In the genomic region with DNA sequence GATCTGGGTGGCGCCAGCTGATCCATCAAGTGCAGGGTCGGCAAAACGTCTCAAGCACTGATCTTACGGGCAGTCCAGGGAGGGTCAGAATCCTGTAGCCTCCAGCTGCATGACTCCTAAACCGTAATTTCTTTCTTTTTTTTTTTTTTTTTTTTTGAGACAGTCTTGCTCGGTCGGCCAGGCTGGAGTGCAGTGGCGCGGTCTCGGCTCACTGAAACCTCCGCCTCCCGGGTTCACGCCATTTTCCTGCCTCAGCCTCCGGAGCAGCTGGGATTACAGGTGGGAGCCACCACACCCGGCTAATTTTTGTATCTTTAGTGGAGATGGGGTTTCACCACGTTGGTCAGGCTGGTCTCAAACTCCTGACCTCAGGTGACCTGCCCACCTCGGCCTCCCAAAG, we compare ENCODE assay signal across 11 cellular contexts. TPM values are rescaled to one million over a fixed set of nuclear protein-coding genes. Genes with fewer than 3 reads are reported as not detected.
DNase-seq lines count a peak whose midpoint lies in the region; ATAC-seq, FAIRE-seq and TF ChIP-seq lines count a peak whose summit lies in the region.
"Not testable (repeated sequence)": the region's sequence is repeated elsewhere in the genome, so short reads cannot be mapped to it uniquely, and the experiment has no call there.
"Had no signal": no experiment of that assay in that cellular context is flagged by ENCODE, and none has a peak within 500 bp of the region (broad histone marks: within the 10 kb centered on the region; RNA-seq: fewer than 3 reads in every experiment).

No MANE protein-coding gene starts in this region.

- not testable (repeated sequence) for H3K27ac ChIP-seq in A549, lower lobe of right lung

- not testable (repeated sequence) for TF ChIP-seq EP300 in A549 (IDR thresholded peaks at IDR 0.05)

- not testable (repeated sequence) for H3K36me3 ChIP-seq in lower lobe of right lung

- not testable (repeated sequence) for H3K9me3 Mint-ChIP-seq in activated CD4-positive, alpha-beta T cell treated with anti-CD3 and anti-CD28 coated beads, Interleukin-2, amount 10 ng/mL, durations not matched to agents 24 days and 14 days; dendritic cell treated with granulocyte-macrophage colony-stimulating factor and Interleukin-4, amounts not matched to agents 40 ng/mL and 50 ng/mL, for 4 days; stimulated activated effector memory CD8-positive, alpha-beta T cell treated with anti-CD3 and anti-CD28 coated beads, Interleukin-12 subunit alpha, Interleukin-12 subunit beta, amount 100 ng/mL, for 72 hours

- H3K4me3 Mint-ChIP-seq in activated CD4-positive, alpha-beta T cell treated with anti-CD3 and anti-CD28 coated beads, Interleukin-2, amount 10 ng/mL, durations not matched to agents 24 days and 14 days; dendritic cell treated with granulocyte-macrophage colony-stimulating factor and Interleukin-4, amounts not matched to agents 40 ng/mL and 50 ng/mL, for 4 days; stimulated activated effector memory CD8-positive, alpha-beta T cell treated with anti-CD3 and anti-CD28 coated beads, Interleukin-12 subunit alpha, Interleukin-12 subunit beta, amount 100 ng/mL, for 72 hours: not testable (repeated sequence)

- CTCF ChIA-PET in A549 (lab: Yijun Ruan, JAX): interaction anchor here (1.1 to 2.1 kb wide), 4 partner anchors 10 to 60 kb away, joined by 3 to 7 read pairs (median 5); a partner anchor contains a TSS

- not testable (repeated sequence) for TF ChIP-seq CTCF in A549 (IDR thresholded peaks at IDR 0.05); lower lobe of right lung (IDR thresholded peaks at IDR 0.05)

- H3K4me1 Mint-ChIP-seq in activated CD4-positive, alpha-beta T cell treated with anti-CD3 and anti-CD28 coated beads, Interleukin-2, amount 10 ng/mL, durations not matched to agents 24 days and 14 days: not testable (repeated sequence)
- H3K4me1 Mint-ChIP-seq in dendritic cell treated with granulocyte-macrophage colony-stimulating factor and Interleukin-4, amounts not matched to agents 40 ng/mL and 50 ng/mL, for 4 days (ENCODE audit: low read depth): peaks cover 32% of the 10 kb centered on the region
- peaks cover 11% of the 10 kb centered on the region for H3K4me1 Mint-ChIP-seq in stimulated activated effector memory CD8-positive, alpha-beta T cell treated with anti-CD3 and anti-CD28 coated beads, Interleukin-12 subunit alpha, Interleukin-12 subunit beta, amount 100 ng/mL, for 72 hours

- H3K27ac Mint-ChIP-seq in activated CD4-positive, alpha-beta T cell treated with anti-CD3 and anti-CD28 coated beads, Interleukin-2, amount 10 ng/mL, durations not matched to agents 24 days and 14 days: peak overlapping the region; percentile 6
- peak overlapping the region; percentile 56 for H3K27ac Mint-ChIP-seq in dendritic cell treated with granulocyte-macrophage colony-stimulating factor and Interleukin-4, amounts not matched to agents 40 ng/mL and 50 ng/mL, for 4 days
- H3K27ac Mint-ChIP-seq in stimulated activated effector memory CD8-positive, alpha-beta T cell treated with anti-CD3 and anti-CD28 coated beads, Interleukin-12 subunit alpha, Interleukin-12 subunit beta, amount 100 ng/mL, for 72 hours: peak overlapping the region; percentile 60

- 94% methylated on average over 17 of the region's 17 CpGs for WGBS in A549 (ENCODE audit: missing lambda C conversion rate)

- not testable (repeated sequence) for H3K27me3 Mint-ChIP-seq in activated CD4-positive, alpha-beta T cell treated with anti-CD3 and anti-CD28 coated beads, Interleukin-2, amount 10 ng/mL, durations not matched to agents 24 days and 14 days; dendritic cell treated with granulocyte-macrophage colony-stimulating factor and Interleukin-4, amounts not matched to agents 40 ng/mL and 50 ng/mL, for 4 days

- not testable (repeated sequence) for H3K4me3 ChIP-seq in A549, lower lobe of right lung

- intact Hi-C loops in activated CD4-positive, alpha-beta T cell treated with anti-CD3 and anti-CD28 coated beads, Interleukin-2, amount 10 ng/mL, durations not matched to agents 24 days and 14 days (cut with micrococcal nuclease); dendritic cell treated with granulocyte-macrophage colony-stimulating factor and Interleukin-4, amounts not matched to agents 40 ng/mL and 50 ng/mL, for 4 days (cut with micrococcal nuclease); lower lobe of right lung (cut with DNase I): not testable (repeated sequence)

- H3K36me3 Mint-ChIP-seq in activated CD4-positive, alpha-beta T cell treated with anti-CD3 and anti-CD28 coated beads, Interleukin-2, amount 10 ng/mL, durations not matched to agents 24 days and 14 days (ENCODE audit: low read depth): peaks cover 35% of the 10 kb centered on the region
- H3K36me3 Mint-ChIP-seq in dendritic cell treated with granulocyte-macrophage colony-stimulating factor and Interleukin-4, amounts not matched to agents 40 ng/mL and 50 ng/mL, for 4 days (ENCODE audit: low read depth): peaks cover 30% of the 10 kb centered on the region
- H3K36me3 Mint-ChIP-seq in stimulated activated effector memory CD8-positive, alpha-beta T cell treated with anti-CD3 and anti-CD28 coated beads, Interleukin-12 subunit alpha, Interleukin-12 subunit beta, amount 100 ng/mL, for 72 hours: peaks cover 10% of the 10 kb centered on the region

- not testable (repeated sequence) for H3K27me3 ChIP-seq in lower lobe of right lung (ENCODE audit: low read depth)

- not testable (repeated sequence) for H3K4me1 ChIP-seq in A549, lower lobe of right lung

- FAIRE-seq in A549 (lab: Jason Lieb, UNC): not testable (repeated sequence)

- not testable (repeated sequence) for H3K9me3 ChIP-seq in A549, lower lobe of right lung

- H3K4me2 ChIP-seq in A549: not testable (repeated sequence)

- ATAC-seq in A549; lower lobe of right lung; stimulated activated effector memory CD8-positive, alpha-beta T cell treated with anti-CD3 and anti-CD28 coated beads, Interleukin-12 subunit alpha, Interleukin-12 subunit beta, amount 100 ng/mL, for 72 hours: not testable (repeated sequence)

- TF ChIP-seq RAD21 in A549 (conservative IDR thresholded peaks at IDR 0.05 in 1 of 2, IDR thresholded peaks at IDR 0.05 in 1 of 2): not testable (repeated sequence)

- not testable (repeated sequence) for TF ChIP-seq POLR2A in A549 (IDR thresholded peaks at IDR 0.05; ENCODE audit: low read length)

- DNase-seq in A549 (ENCODE audit: low read depth in 1 of 2, low spot score in 1 of 2); activated CD4-positive, alpha-beta T cell treated with anti-CD3 and anti-CD28 coated beads, Interleukin-2, amount 10 ng/mL, durations not matched to agents 24 days and 14 days; stimulated activated effector memory CD8-positive, alpha-beta T cell treated with anti-CD3 and anti-CD28 coated beads, Interleukin-12 subunit alpha, Interleukin-12 subunit beta, amount 100 ng/mL, for 72 hours (ENCODE audit: low spot score in 2 of 2): not testable (repeated sequence)
- DNase-seq in lower lobe of right lung: peak; percentile 19

- POLR2A ChIA-PET in A549 (lab: Yijun Ruan, JAX): interaction anchor here (2.0 kb wide), 1 partner anchor 13 kb away, joined by 7 read pairs; a partner anchor contains a TSS

RNA-seq across cellular contexts. Expression of a gene that starts 5.1 kb away (rescaled TPM):
- polyA plus RNA-seq in A549 (2011; rRNA removed): not detected in 2 replicates
- not detected in 2 replicates for polyA plus RNA-seq in A549 (2012; cell fraction: cytosol; rRNA removed)
- not detected in 2 replicates for polyA plus RNA-seq in A549 (2012; cell fraction: nucleus; rRNA removed)
- not detected in 3 replicates for polyA plus RNA-seq in A549 (2017; fragmentation: RNase III; extraction: RNeasy Plus Mini Kit Qiagen cat#74134 plus additional on column Dnase treatment)
- not detected in 2 replicates for polyA minus RNA-seq in A549 (2011; rRNA and poly(A)+ RNA removed)
- not detected in 2 replicates for total RNA-seq in activated CD4-positive, alpha-beta T cell treated with anti-CD3 and anti-CD28 coated beads, Interleukin-2, amount 10 ng/mL, durations not matched to agents 24 days and 14 days
- 0.92 TPM for total RNA-seq in lower lobe of right lung
- total RNA-seq: A172; A673; CD4-positive, alpha-beta memory T cell; CD8-positive, alpha-beta memory T cell; G401 had no signal
- polyA plus RNA-seq: AG04450; CD4-positive, alpha-beta memory T cell; CD8-positive, alpha-beta memory T cell had no signal

RNA-seq across cellular contexts. Expression of a gene that starts 12.9 kb away (rescaled TPM):
- polyA plus RNA-seq in A549 (2011; rRNA removed): 60.2 and 64.4 TPM in 2 replicates
- polyA plus RNA-seq in A549 (2012; cell fraction: cytosol; rRNA removed): 141 and 164 TPM in 2 replicates
- 186 and 187 TPM in 2 replicates for polyA plus RNA-seq in A549 (2012; cell fraction: nucleus; rRNA removed)
- 64.4 to 69.2 TPM (median 67.9 TPM) in 3 replicates for polyA plus RNA-seq in A549 (2017; fragmentation: RNase III; extraction: RNeasy Plus Mini Kit Qiagen cat#74134 plus additional on column Dnase treatment)
- 72.7 and 84.1 TPM in 2 replicates for polyA minus RNA-seq in A549 (2011; rRNA and poly(A)+ RNA removed)
- 104 and 106 TPM in 2 replicates for total RNA-seq in activated CD4-positive, alpha-beta T cell treated with anti-CD3 and anti-CD28 coated beads, Interleukin-2, amount 10 ng/mL, durations not matched to agents 24 days and 14 days
- total RNA-seq in lower lobe of right lung: 59.9 TPM

RNA-seq across cellular contexts. Expression of a gene that starts 13.1 kb away (rescaled TPM):
- 98.7 and 110 TPM in 2 replicates for polyA plus RNA-seq in A549 (2011; rRNA removed)
- polyA plus RNA-seq in A549 (2012; cell fraction: cytosol; rRNA removed): 99.0 and 115 TPM in 2 replicates
- 101 and 111 TPM in 2 replicates for polyA plus RNA-seq in A549 (2012; cell fraction: nucleus; rRNA removed)
- polyA plus RNA-seq in A549 (2017; fragmentation: RNase III; extraction: RNeasy Plus Mini Kit Qiagen cat#74134 plus additional on column Dnase treatment): 83.9 to 93.7 TPM (median 86.4 TPM) in 3 replicates
- 92.2 and 126 TPM in 2 replicates for polyA minus RNA-seq in A549 (2011; rRNA and poly(A)+ RNA removed)
- 119 and 125 TPM in 2 replicates for total RNA-seq in activated CD4-positive, alpha-beta T cell treated with anti-CD3 and anti-CD28 coated beads, Interleukin-2, amount 10 ng/mL, durations not matched to agents 24 days and 14 days
- 97.5 TPM for total RNA-seq in lower lobe of right lung

RNA-seq across cellular contexts. Expression of a gene that starts 21.4 kb away (rescaled TPM):
- polyA plus RNA-seq in A549 (2011; rRNA removed) (1,417 and 1,732 TPM in 2 replicates), A549 (2017; fragmentation: RNase III; extraction: RNeasy Plus Mini Kit Qiagen cat#74134 plus additional on column Dnase treatment) (3,195 to 3,341 TPM (median 3,230 TPM) in 3 replicates)
- polyA plus RNA-seq in A549 (2012; cell fraction: cytosol; rRNA removed): 3,514 and 3,904 TPM in 2 replicates
- 1,698 and 2,342 TPM in 2 replicates for polyA plus RNA-seq in A549 (2012; cell fraction: nucleus; rRNA removed)
- 1,279 and 1,360 TPM in 2 replicates for polyA minus RNA-seq in A549 (2011; rRNA and poly(A)+ RNA removed)
- total RNA-seq in activated CD4-positive, alpha-beta T cell treated with anti-CD3 and anti-CD28 coated beads, Interleukin-2, amount 10 ng/mL, durations not matched to agents 24 days and 14 days: 1,471 and 1,473 TPM in 2 replicates
- 528 TPM for total RNA-seq in lower lobe of right lung

RNA-seq across cellular contexts. Expression of a gene that starts 24.0 kb away (rescaled TPM):
- polyA plus RNA-seq in A549 (2011; rRNA removed): 52.5 and 53.5 TPM in 2 replicates
- 56.8 and 60.6 TPM in 2 replicates for polyA plus RNA-seq in A549 (2012; cell fraction: cytosol; rRNA removed)
- 195 and 252 TPM in 2 replicates for polyA plus RNA-seq in A549 (2012; cell fraction: nucleus; rRNA removed)
- polyA plus RNA-seq in A549 (2017; fragmentation: RNase III; extraction: RNeasy Plus Mini Kit Qiagen cat#74134 plus additional on column Dnase treatment): 79.0 to 109 TPM (median 102 TPM) in 3 replicates
- 35.8 and 39.2 TPM in 2 replicates for polyA minus RNA-seq in A549 (2011; rRNA and poly(A)+ RNA removed)
- total RNA-seq in activated CD4-positive, alpha-beta T cell treated with anti-CD3 and anti-CD28 coated beads, Interleukin-2, amount 10 ng/mL, durations not matched to agents 24 days and 14 days: 45.3 and 51.0 TPM in 2 replicates
- total RNA-seq in lower lobe of right lung: 8.2 TPM

Comparison
In these comparisons a context has a peak if more than half of its experiments do, and no peak if none do; other contexts are left out.
1. H3K27ac Mint-ChIP-seq: peak in every context shown above with its lines; median percentile 60 in stimulated activated effector memory CD8-positive, alpha-beta T cell treated with anti-CD3 and anti-CD28 coated beads, Interleukin-12 subunit alpha, Interleukin-12 subunit beta, amount 100 ng/mL, for 72 hours; 56 in dendritic cell treated with granulocyte-macrophage colony-stimulating factor and Interleukin-4, amounts not matched to agents 40 ng/mL and 50 ng/mL, for 4 days; 6 in activated CD4-positive, alpha-beta T cell treated with anti-CD3 and anti-CD28 coated beads, Interleukin-2, amount 10 ng/mL, durations not matched to agents 24 days and 14 days.